Comparison of ENCODE assay signal across 16 cellular contexts in the genomic region with DNA sequence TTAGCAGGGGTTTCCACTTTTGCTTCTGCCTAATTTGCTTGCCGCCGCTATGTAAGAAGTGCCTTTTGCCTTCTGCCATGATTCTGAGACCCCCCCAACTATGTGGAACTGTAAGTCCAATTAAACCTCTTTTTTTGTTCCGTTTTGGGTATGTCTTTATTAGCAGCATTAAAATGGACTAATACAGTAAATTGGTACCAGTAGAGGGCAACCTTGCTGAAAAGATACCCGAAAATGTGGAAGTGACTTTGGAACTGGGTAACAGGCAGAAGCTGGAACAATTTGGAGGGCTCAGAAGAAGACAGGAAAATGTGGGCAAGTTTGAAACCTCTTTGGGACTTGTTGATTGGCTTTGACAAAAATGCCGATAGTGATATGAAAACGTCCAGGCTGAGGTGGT.
A peak's percentile ranks its signal among the peaks of the same experiment; 100 is the strongest.
DNase-seq lines count a peak whose midpoint lies in the region; ATAC-seq and TF ChIP-seq lines count a peak whose summit lies in the region.
"Had no signal": no experiment of that assay in that cellular context is flagged by ENCODE, and none has a peak within 500 bp of the region (broad histone marks: within the 10 kb centered on the region; RNA-seq: fewer than 3 reads in every experiment).

No MANE protein-coding gene starts in this region.

- no peak overlapping the region for H3K27ac ChIP-seq in VCaP
- H3K27ac ChIP-seq: prostate gland, suprapubic skin had no signal

- H3K27me3 ChIP-seq in Loucy (ENCODE audit: insufficient read depth, low read length, poor library complexity, severe bottlenecking): no peaks in the 10 kb centered on the region
- H3K27me3 ChIP-seq: suprapubic skin had no signal

- no peak overlapping the region for H3K4me3 ChIP-seq in Loucy (ENCODE audit: low read length, poor library complexity, severe bottlenecking)
- H3K4me3 ChIP-seq: prostate gland, suprapubic skin had no signal

- no peaks in the 10 kb centered on the region for H3K4me1 ChIP-seq in Loucy (ENCODE audit: insufficient read depth, low read length, poor library complexity, severe bottlenecking)
- H3K4me1 ChIP-seq: prostate gland, suprapubic skin had no signal

- H3K4me2 ChIP-seq in Loucy (ENCODE audit: low read depth, low read length, poor library complexity, severe bottlenecking): no peak overlapping the region

- no peaks in the 10 kb centered on the region for H3K9me2 ChIP-seq in Loucy (replicated peaks; ENCODE audit: low read depth, low read length)

- H3K36me3 ChIP-seq in Loucy (ENCODE audit: insufficient read depth, low read length): no peaks in the 10 kb centered on the region
- H3K36me3 ChIP-seq: prostate gland, suprapubic skin had no signal

- no peak overlapping the region for H3K9ac ChIP-seq in Loucy (ENCODE audit: low read depth, low read length, poor library complexity, severe bottlenecking)

- H4K20me1 ChIP-seq in Loucy (ENCODE audit: insufficient read depth, low read length, poor library complexity, severe bottlenecking): no peaks in the 10 kb centered on the region

- ATAC-seq in GM18519 (IDR thresholded peaks at IDR 0.05; ENCODE audit: low FRiP score, unreplicated experiment): no peak
- ATAC-seq: activated CD4-positive, CD25-positive, alpha-beta regulatory T cell treated with anti-CD3 and anti-CD28 coated beads, Interleukin-2, amount 50 U/mL, for 24 hours; activated T-helper 17 cell treated with anti-CD3 and anti-CD28 coated beads, Interleukin-2, amount 50 U/mL, for 72 hours; left lobe of liver had no signal

- H3F3A ChIP-seq in Loucy (ENCODE audit: low read depth): no peaks in the 10 kb centered on the region

- peak; percentile 53 for DNase-seq in DMS53 (lab: John Stamatoyannopoulos, UW)
- no peak for DNase-seq in DMS53 treated with DMSO at 0.1 percent for 48 hours (lab: John Stamatoyannopoulos, UW; ENCODE audit: unreplicated experiment)
- DNase-seq in renal cortical epithelial cell (ENCODE audit: low read depth): peak; percentile 9
- no peak for DNase-seq in DMS153 (lab: John Stamatoyannopoulos, UW)
- DNase-seq in foreskin melanocyte: no peak
- DNase-seq: activated naive CD8-positive, alpha-beta T cell treated with anti-CD3 and anti-CD28 coated beads, Interleukin-2, amount 10 ng/mL, durations not matched to agents 7 days and 5 days; NCI-H1436 treated with DMSO at 0.1 percent for 48 hours; SHP77 had no signal

- TF ChIP-seq CTCF in Loucy (conservative IDR thresholded peaks at IDR 0.05; ENCODE audit: low read length): peak; percentile 19; the same call in 1 of the 2 replicates
- peak; percentile 39 for TF ChIP-seq CTCF in VCaP (conservative IDR thresholded peaks at IDR 0.05)

- no peaks in the 10 kb centered on the region for H3K9me3 ChIP-seq in Loucy (ENCODE audit: insufficient read depth, low read depth, low read length)
- H3K9me3 ChIP-seq: prostate gland had no signal

- H2AFZ ChIP-seq in Loucy (ENCODE audit: low read length): no peak overlapping the region

- H3K79me2 ChIP-seq in Loucy (ENCODE audit: insufficient read depth, low read length): no peaks in the 10 kb centered on the region

Comparison
In these comparisons a context has a peak if more than half of its experiments do, and no peak if none do; other contexts are left out.
1. DNase-seq: peak in DMS53 (single experiment) and renal cortical epithelial cell (single experiment); none in DMS53 treated with DMSO at 0.1 percent for 48 hours (single experiment), DMS153 (single experiment) and foreskin melanocyte (single experiment).